In genomic region chr1:101109791-101110190, GRCh38 we compare ENCODE assay signal across 18 cellular contexts.
DNase-seq lines count a peak whose midpoint lies in the region; ATAC-seq, FAIRE-seq and TF ChIP-seq lines count a peak whose summit lies in the region.
"Had no signal": no experiment of that assay in that cellular context is flagged by ENCODE, and none has a peak within 500 bp of the region (broad histone marks: within the 10 kb centered on the region; RNA-seq: fewer than 3 reads in every experiment).

No MANE protein-coding gene starts in this region.

- no peak for ATAC-seq in stimulated activated naive CD8-positive, alpha-beta T cell treated with anti-CD3 and anti-CD28 coated beads, Interleukin-15, amount 100 ng/mL, for 72 hours
- ATAC-seq in K562, result no peak
- no peak for ATAC-seq in HG02840 (IDR thresholded peaks at IDR 0.05; ENCODE audit: low FRiP score, unreplicated experiment)
- ATAC-seq: GM23338, PC-3 had no signal

- peaks cover 10% of the 10 kb centered on the region for H3K9me3 Mint-ChIP-seq in stimulated activated naive CD8-positive, alpha-beta T cell treated with anti-CD3 and anti-CD28 coated beads, Interleukin-15, Interleukin-2, amounts not matched to agents 100 ng/mL and 50 ng/mL, for 24 hours
- H3K9me3 Mint-ChIP-seq in stimulated activated naive CD8-positive, alpha-beta T cell treated with anti-CD3 and anti-CD28 coated beads, Interleukin-15, amount 100 ng/mL, for 72 hours, result peaks cover 13 to 24% of the 10 kb centered on the region in 2 donors
- H3K9me3 Mint-ChIP-seq in IgD-negative memory B cell, result peaks cover 0 to 3% (median 0%) of the 10 kb centered on the region in 3 donors
- H3K9me3 Mint-ChIP-seq: GM23338 had no signal

- no peak overlapping the region for H3K4me3 ChIP-seq in K562
- H3K4me3 ChIP-seq: GM23338 had no signal

- TF ChIP-seq CTCF in K562 (IDR thresholded peaks at IDR 0.05 in 2 of 3, conservative IDR thresholded peaks at IDR 0.05 in 1 of 3; ENCODE audit: insufficient read depth in 2 of 3, low read depth in 1 of 3, low read length in 3 of 3), result no peak

- H4K20me1 ChIP-seq in K562 (replicated peaks; ENCODE audit: control insufficient read depth, insufficient read depth, low read length), result no peaks in the 10 kb centered on the region

- TF ChIP-seq POLR2A in K562 (conservative IDR thresholded peaks at IDR 0.05), result no peak

- POLR2A ChIA-PET in K562 (lab: Yijun Ruan, JAX), result interaction anchor here (0.6 kb wide), 1 partner anchor 34 kb away, joined by 4 read pairs; no protein-coding TSS in a partner anchor

- intact Hi-C loops in K562 (cut with micrococcal nuclease), result no loop called here

- BruUV-seq in K562 (replicated peaks; lab: Mats Ljungman, UMichigan), result no TSS peak

- H3K27me3 Mint-ChIP-seq in stimulated activated naive CD8-positive, alpha-beta T cell treated with anti-CD3 and anti-CD28 coated beads, Interleukin-15, Interleukin-2, amounts not matched to agents 100 ng/mL and 50 ng/mL, for 24 hours, result no peaks in the 10 kb centered on the region
- no peaks in the 10 kb centered on the region for H3K27me3 Mint-ChIP-seq in stimulated activated naive CD8-positive, alpha-beta T cell treated with anti-CD3 and anti-CD28 coated beads, Interleukin-15, amount 100 ng/mL, for 72 hours
- no peaks in the 10 kb centered on the region for H3K27me3 Mint-ChIP-seq in IgD-negative memory B cell

- no peaks in the 10 kb centered on the region for H3K27me3 ChIP-seq in K562 (ENCODE audit: control insufficient read depth in 2 of 2, insufficient read depth in 2 of 2, low read length in 2 of 2)

- no peaks in the 10 kb centered on the region for H3K9me1 ChIP-seq in K562 (ENCODE audit: control insufficient read depth, insufficient read depth, low read length)

- peaks cover 7% of the 10 kb centered on the region for H3K36me3 Mint-ChIP-seq in stimulated activated naive CD8-positive, alpha-beta T cell treated with anti-CD3 and anti-CD28 coated beads, Interleukin-15, Interleukin-2, amounts not matched to agents 100 ng/mL and 50 ng/mL, for 24 hours (ENCODE audit: low read depth)
- no peaks in the 10 kb centered on the region for H3K36me3 Mint-ChIP-seq in IgD-negative memory B cell

- H3K27ac ChIP-seq in K562 (ENCODE audit: extremely low read depth, low read depth, low read length), result no peak overlapping the region

- H3K4me3 Mint-ChIP-seq in stimulated activated naive CD8-positive, alpha-beta T cell treated with anti-CD3 and anti-CD28 coated beads, Interleukin-15, Interleukin-2, amounts not matched to agents 100 ng/mL and 50 ng/mL, for 24 hours, result no peak overlapping the region
- H3K4me3 Mint-ChIP-seq in stimulated activated naive CD8-positive, alpha-beta T cell treated with anti-CD3 and anti-CD28 coated beads, Interleukin-15, amount 100 ng/mL, for 72 hours, result no peak overlapping the region
- H3K4me3 Mint-ChIP-seq in IgD-negative memory B cell, result no peak overlapping the region
- H3K4me3 Mint-ChIP-seq: GM23338 had no signal

- no peaks in the 10 kb centered on the region for H3K79me2 ChIP-seq in K562 (ENCODE audit: control insufficient read depth, insufficient read depth, low read length)

- TF ChIP-seq RAD21 in K562 (CRISPR knock-in tag; conservative IDR thresholded peaks at IDR 0.05 in 1 of 2, IDR thresholded peaks at IDR 0.05 in 1 of 2), result no peak

- WGBS in K562 (ENCODE audit: insufficient coverage, low coverage, missing lambda C conversion rate), result 22% methylated on average over 1 of the region's 1 CpG

- H3K27ac Mint-ChIP-seq in stimulated activated naive CD8-positive, alpha-beta T cell treated with anti-CD3 and anti-CD28 coated beads, Interleukin-15, Interleukin-2, amounts not matched to agents 100 ng/mL and 50 ng/mL, for 24 hours, result peak overlapping the region; percentile 13
- H3K27ac Mint-ChIP-seq in stimulated activated naive CD8-positive, alpha-beta T cell treated with anti-CD3 and anti-CD28 coated beads, Interleukin-15, amount 100 ng/mL, for 72 hours, result no peak overlapping the region
- peak overlapping the region; percentile 0 to 81 (median 65) for H3K27ac Mint-ChIP-seq in IgD-negative memory B cell
- H3K27ac Mint-ChIP-seq: GM23338 had no signal

- in situ Hi-C loops in K562 (cut with MboI), result no loop called here

- no peak for DNase-seq in stimulated activated naive CD8-positive, alpha-beta T cell treated with anti-CD3 and anti-CD28 coated beads, Interleukin-15, amount 100 ng/mL, for 72 hours
- DNase-seq in K562 (ENCODE audit: extremely low read depth in 1 of 4, low spot score in 3 of 4) (no peak), SKM-1 (lab: John Stamatoyannopoulos, UW; ENCODE audit: unreplicated experiment) (no peak), NCI-H526 (lab: John Stamatoyannopoulos, UW) (no peak), D341Med (ENCODE audit: low spot score) (no peak)
- DNase-seq: Calu3, DMS79, KG1, NCI-H1092 treated with DMSO at 0.1 percent for 48 hours, NCI-H1694, PC-3 had no signal

- H3K4me1 Mint-ChIP-seq in stimulated activated naive CD8-positive, alpha-beta T cell treated with anti-CD3 and anti-CD28 coated beads, Interleukin-15, Interleukin-2, amounts not matched to agents 100 ng/mL and 50 ng/mL, for 24 hours (ENCODE audit: low read depth), result peaks cover 66% of the 10 kb centered on the region
- H3K4me1 Mint-ChIP-seq in stimulated activated naive CD8-positive, alpha-beta T cell treated with anti-CD3 and anti-CD28 coated beads, Interleukin-15, amount 100 ng/mL, for 72 hours, result peaks cover 53% of the 10 kb centered on the region
- peaks cover 15 to 28% (median 22%) of the 10 kb centered on the region in 3 donors for H3K4me1 Mint-ChIP-seq in IgD-negative memory B cell
- H3K4me1 Mint-ChIP-seq: GM23338 had no signal

- H3K4me2 ChIP-seq in K562 (ENCODE audit: insufficient read depth, low read length), result no peak overlapping the region
- H3K4me2 ChIP-seq: GM23338 had no signal

- peaks cover 0 to 9% of the 10 kb centered on the region in 2 experiments; a peak in 3 of 5 replicates for H3K4me1 ChIP-seq in K562 (replicated peaks in 1 of 2; ENCODE audit: control insufficient read depth in 2 of 2, insufficient read depth in 2 of 2, low read length in 2 of 2)

- TF ChIP-seq EP300 in K562 (IDR thresholded peaks at IDR 0.05; ENCODE audit: low read length), result no peak

- no peaks in the 10 kb centered on the region for H3K36me3 ChIP-seq in K562 (ENCODE audit: control insufficient read depth, insufficient read depth, low read length)

- peak overlapping the region; percentile 26; the same call in 1 of the 2 replicates for H2AFZ ChIP-seq in K562 (ENCODE audit: low read depth, low read length)
- H2AFZ ChIP-seq: GM23338 had no signal

- no peak for FAIRE-seq in K562 (lab: Jason Lieb, UNC)
- FAIRE-seq: G401.6, GM12891, HTR-8/SVneo had no signal

- no peaks in the 10 kb centered on the region for H3K9me3 ChIP-seq in K562 (replicated peaks; ENCODE audit: control insufficient read depth, insufficient read depth, low read depth, low read length)

- CTCF ChIA-PET in K562 (lab: Yijun Ruan, JAX; ENCODE audit: low intra/inter-chr PET ratio), result no interaction called here

- no peak overlapping the region for H3K9ac ChIP-seq in K562 (ENCODE audit: insufficient read depth in 1 of 2, low read depth in 2 of 2, low read length in 2 of 2)

TF ChIP-seq in K562, 482 proteins besides CTCF, POLR2A, EP300 and RAD21 (continues in another document):
- peak; percentile 29; the same call in 1 of the 2 replicates for TF ChIP-seq MAFK (IDR thresholded peaks at IDR 0.05; ENCODE audit: low read length)
- 0 out of 2 replicates have a peak, but pooled peaks have one; percentile 40 for TF ChIP-seq MAFG (tag; conservative IDR thresholded peaks at IDR 0.05)
- no peak for TF ChIP-seq FOXK1 (CRISPR knock-in tag; IDR thresholded peaks at IDR 0.05; ENCODE audit: borderline replicate concordance)
- no peak for TF ChIP-seq CBFA2T2 (conservative IDR thresholded peaks at IDR 0.05)
- TF ChIP-seq NFE2 (IDR thresholded peaks at IDR 0.05; ENCODE audit: low read depth), result no peak
- TF ChIP-seq YBX1 (IDR thresholded peaks at IDR 0.05), result no peak
- peak; percentile 55; the same call in 1 of the 2 replicates for TF ChIP-seq C11orf30 (IDR thresholded peaks at IDR 0.05; ENCODE audit: low read depth)

Comparison
In these comparisons a context has a peak if more than half of its experiments do, and no peak if none do; other contexts are left out.
1. H3K27ac Mint-ChIP-seq: peak in stimulated activated naive CD8-positive, alpha-beta T cell treated with anti-CD3 and anti-CD28 coated beads, Interleukin-15, Interleukin-2, amounts not matched to agents 100 ng/mL and 50 ng/mL, for 24 hours (single experiment) and IgD-negative memory B cell (3 of 3); none in stimulated activated naive CD8-positive, alpha-beta T cell treated with anti-CD3 and anti-CD28 coated beads, Interleukin-15, amount 100 ng/mL, for 72 hours (0 of 2).